Comparison of ENCODE assay signal across 1 cellular context in genomic region chr3:63964287-63965073, GRCh38.
TF ChIP-seq lines count a peak whose summit lies in the region.

No MANE protein-coding gene starts in this region.

TF ChIP-seq in GM23338, 12 proteins besides CTCF, POLR2A, EP300 and RAD21 (continued from another document):
- no peak for TF ChIP-seq ZNF462 (CRISPR knock-in tag; IDR thresholded peaks at IDR 0.05)
- no peak for TF ChIP-seq STAT1 (IDR thresholded peaks at IDR 0.05; ENCODE audit: unreplicated experiment)
- no peak for TF ChIP-seq JUNB (IDR thresholded peaks at IDR 0.05; ENCODE audit: unreplicated experiment)
- no peak for TF ChIP-seq EZH2 (IDR thresholded peaks at IDR 0.05; ENCODE audit: low read depth, unreplicated experiment)
- TF ChIP-seq ETS1 (IDR thresholded peaks at IDR 0.05): no peak
- TF ChIP-seq ZNF114 (CRISPR knock-in tag; IDR thresholded peaks at IDR 0.05): no peak
